Comparison of ENCODE assay signal across 9 cellular contexts in genomic region chr17:81398855-81399451, GRCh38. TPM values are rescaled to one million over a fixed set of nuclear protein-coding genes. Genes with fewer than 3 reads are reported as not detected.
DNase-seq lines count a peak whose midpoint lies in the region; ATAC-seq, FAIRE-seq and TF ChIP-seq lines count a peak whose summit lies in the region.
"Had no signal": no experiment of that assay in that cellular context is flagged by ENCODE, and none has a peak within 500 bp of the region (broad histone marks: within the 10 kb centered on the region; RNA-seq: fewer than 3 reads in every experiment).

No MANE protein-coding gene starts in this region.

- H3K4me3 Mint-ChIP-seq in T-helper 1 cell treated with Interleukin-12 subunit alpha and Interleukin-12 subunit beta and Interleukin-4 antibody, amounts not matched to agents 30 μg/mL and 1 μg/mL, for 36 hours = peak overlapping the region; percentile 84
- peak overlapping the region; percentile 75 for H3K4me3 Mint-ChIP-seq in activated naive CD8-positive, alpha-beta T cell treated with anti-CD3 and anti-CD28 coated beads for 36 hours

- WGBS in suprapubic skin = 1% methylated on average over 13 of the region's 51 CpGs

- no peaks in the 10 kb centered on the region for H3K9me3 ChIP-seq in kidney (ENCODE audit: control insufficient read depth in 1 of 2, low read length in 2 of 2)
- H3K9me3 ChIP-seq in suprapubic skin = no peaks in the 10 kb centered on the region

- H3K27me3 ChIP-seq in suprapubic skin = no peaks in the 10 kb centered on the region

- no peak for TF ChIP-seq CTCF in kidney (IDR thresholded peaks at IDR 0.05; ENCODE audit: borderline replicate concordance, extremely low read depth, insufficient read depth)
- no peak for TF ChIP-seq CTCF in suprapubic skin (IDR thresholded peaks at IDR 0.05)

- peak overlapping the region; percentile 88 to 93 for H3K27ac ChIP-seq in kidney (ENCODE audit: low read depth in 2 of 2, low read length in 2 of 2)
- H3K27ac ChIP-seq in suprapubic skin = peak overlapping the region; percentile 96

- peaks cover 17% of the 10 kb centered on the region for H3K4me1 Mint-ChIP-seq in T-helper 1 cell treated with Interleukin-12 subunit alpha and Interleukin-12 subunit beta and Interleukin-4 antibody, amounts not matched to agents 30 μg/mL and 1 μg/mL, for 36 hours (ENCODE audit: low read depth)
- peaks cover 21% of the 10 kb centered on the region for H3K4me1 Mint-ChIP-seq in activated naive CD8-positive, alpha-beta T cell treated with anti-CD3 and anti-CD28 coated beads for 36 hours

- H3K36me3 Mint-ChIP-seq in T-helper 1 cell treated with Interleukin-12 subunit alpha and Interleukin-12 subunit beta and Interleukin-4 antibody, amounts not matched to agents 30 μg/mL and 1 μg/mL, for 36 hours (ENCODE audit: low read depth) = peaks cover 3% of the 10 kb centered on the region
- H3K36me3 Mint-ChIP-seq in activated naive CD8-positive, alpha-beta T cell treated with anti-CD3 and anti-CD28 coated beads for 36 hours = no peaks in the 10 kb centered on the region

- DNase-seq in T-helper 1 cell (no peak), kidney (no peak), suprapubic skin (ENCODE audit: low spot score in 2 of 2) (no peak), NCI-H2196 treated with DMSO at 0.1 percent for 48 hours (lab: John Stamatoyannopoulos, UW; ENCODE audit: unreplicated experiment) (no peak), SW480 (ENCODE audit: low spot score) (no peak)
- DNase-seq in activated naive CD8-positive, alpha-beta T cell treated with anti-CD3 and anti-CD28 coated beads for 36 hours = no peak

- no peak for TF ChIP-seq POLR2A in suprapubic skin (IDR thresholded peaks at IDR 0.05)

- H3K36me3 ChIP-seq in kidney (ENCODE audit: control insufficient read depth in 1 of 2, insufficient read depth in 2 of 2, low read length in 2 of 2) (no peaks in the 10 kb centered on the region), suprapubic skin (no peaks in the 10 kb centered on the region)

- H3K9ac ChIP-seq in kidney (ENCODE audit: low read length in 2 of 2) = peak overlapping the region; percentile 87 to 93

- intact Hi-C loops in kidney (cut with DNase I) = no loop called here

- H3K4me1 ChIP-seq in kidney (ENCODE audit: control insufficient read depth in 1 of 2, insufficient read depth in 1 of 2, low read depth in 1 of 2, low read length in 2 of 2) (peaks cover 31% of the 10 kb centered on the region in 2 donors), suprapubic skin (peaks cover 64% of the 10 kb centered on the region)

- H3K27ac Mint-ChIP-seq in T-helper 1 cell treated with Interleukin-12 subunit alpha and Interleukin-12 subunit beta and Interleukin-4 antibody, amounts not matched to agents 30 μg/mL and 1 μg/mL, for 36 hours = peak overlapping the region; percentile 93
- no peak overlapping the region for H3K27ac Mint-ChIP-seq in activated naive CD8-positive, alpha-beta T cell treated with anti-CD3 and anti-CD28 coated beads for 36 hours

- H3K4me3 ChIP-seq in kidney (ENCODE audit: low read length in 2 of 2) (peak overlapping the region; percentile 57 to 83), suprapubic skin (peak overlapping the region; percentile 86)

- ATAC-seq in HG03196 (IDR thresholded peaks at IDR 0.05; ENCODE audit: unreplicated experiment) = no peak

- no peak for TF ChIP-seq EP300 in suprapubic skin (IDR thresholded peaks at IDR 0.05)

- no peaks in the 10 kb centered on the region for H3K9me3 Mint-ChIP-seq in T-helper 1 cell treated with Interleukin-12 subunit alpha and Interleukin-12 subunit beta and Interleukin-4 antibody, amounts not matched to agents 30 μg/mL and 1 μg/mL, for 36 hours
- H3K9me3 Mint-ChIP-seq in activated naive CD8-positive, alpha-beta T cell treated with anti-CD3 and anti-CD28 coated beads for 36 hours = no peaks in the 10 kb centered on the region

- peaks cover 68% of the 10 kb centered on the region for H3K27me3 Mint-ChIP-seq in T-helper 1 cell treated with Interleukin-12 subunit alpha and Interleukin-12 subunit beta and Interleukin-4 antibody, amounts not matched to agents 30 μg/mL and 1 μg/mL, for 36 hours (ENCODE audit: low read depth)
- H3K27me3 Mint-ChIP-seq in activated naive CD8-positive, alpha-beta T cell treated with anti-CD3 and anti-CD28 coated beads for 36 hours = peaks cover 84% of the 10 kb centered on the region

- FAIRE-seq in kidney (lab: Jason Lieb, UNC) = no peak
- FAIRE-seq: G401.6 had no signal

RNA-seq across cellular contexts. Expression of gene BAHCC1, which starts 3.7 kb away (rescaled TPM):
- total RNA-seq in activated naive CD8-positive, alpha-beta T cell treated with anti-CD3 and anti-CD28 coated beads for 36 hours = under 1 TPM; 0.08 to 0.25 TPM
- total RNA-seq in kidney = 20.5 TPM
- 2.6 TPM for polyA plus RNA-seq in kidney (ENCODE audit: insufficient read depth, low read depth, low replicate concordance)
- total RNA-seq in suprapubic skin = 10 to 100 TPM in 2 of 4 donors, 1 to 10 TPM in 2; 4.5 to 19.3 (median 12.2) TPM

Comparison
In these comparisons a context has a peak if more than half of its experiments do, and no peak if none do; other contexts are left out.
1. RNA of gene BAHCC1, which starts 3.7 kb away (total RNA-seq): 20.5 TPM in kidney (single experiment) and 4.5 to 19.3 TPM in suprapubic skin; 0.08 to 0.25 TPM in activated naive CD8-positive, alpha-beta T cell treated with anti-CD3 and anti-CD28 coated beads for 36 hours; every median in the first group is over 4 times any median in the second.